8 cellular contexts compared by ENCODE assay signal in the genomic region with DNA sequence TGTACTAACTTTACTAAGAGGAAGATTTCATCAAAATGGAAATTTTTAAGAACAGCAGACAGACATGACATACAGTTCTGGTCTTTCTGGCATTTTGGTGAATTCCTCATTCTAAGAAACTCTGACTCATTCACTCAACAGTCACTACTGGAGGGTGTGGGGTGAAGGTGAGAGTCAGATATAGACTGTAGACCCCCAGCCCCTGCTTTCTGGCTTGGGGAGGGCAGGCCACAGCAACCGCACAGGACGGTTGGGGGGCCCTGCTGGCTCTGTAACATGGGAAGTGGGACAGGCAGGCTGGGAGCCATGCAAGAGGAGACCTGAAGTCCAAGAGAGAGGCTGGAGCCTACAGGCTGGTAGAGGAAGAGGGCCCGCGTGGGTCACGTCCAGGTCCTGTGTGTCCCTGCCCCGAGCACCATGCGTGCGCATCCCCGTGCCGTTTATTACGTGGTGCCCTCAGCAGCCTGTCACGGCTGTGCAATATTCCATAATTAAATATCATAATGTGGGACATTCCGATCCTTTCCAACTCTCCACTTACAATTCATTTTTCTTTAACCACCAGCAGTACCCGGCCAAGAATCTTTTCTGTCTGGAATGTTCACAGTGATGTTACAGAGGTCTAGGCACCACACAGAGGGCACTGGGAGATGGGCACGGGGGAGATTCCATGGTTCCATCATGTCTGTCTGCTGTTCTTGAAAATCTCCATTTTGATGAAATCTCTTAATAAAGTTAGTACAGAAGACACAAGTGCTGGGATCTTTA.
DNase-seq lines count a peak whose midpoint lies in the region; ATAC-seq and TF ChIP-seq lines count a peak whose summit lies in the region.

No MANE protein-coding gene starts in this region.

- peaks cover 10% of the 10 kb centered on the region for H3K9me3 Mint-ChIP-seq in activated CD4-positive, alpha-beta T cell treated with anti-CD3 and anti-CD28 coated beads for 36 hours (ENCODE audit: low read depth)
- no peaks in the 10 kb centered on the region for H3K9me3 Mint-ChIP-seq in effector memory CD8-positive, alpha-beta T cell
- peaks cover 2% of the 10 kb centered on the region for H3K9me3 Mint-ChIP-seq in stimulated activated effector memory CD8-positive, alpha-beta T cell treated with anti-CD3 and anti-CD28 coated beads, Interleukin-12 subunit alpha, Interleukin-12 subunit beta, amount 100 ng/mL, for 72 hours

- no peaks in the 10 kb centered on the region for H3K36me3 ChIP-seq in colonic mucosa

- ATAC-seq in HG02885 (IDR thresholded peaks at IDR 0.05; ENCODE audit: poor library complexity, unreplicated experiment) (peak; percentile 45), GM19328 (IDR thresholded peaks at IDR 0.05; ENCODE audit: unreplicated experiment) (no peak), GM21390 (IDR thresholded peaks at IDR 0.05; ENCODE audit: unreplicated experiment) (no peak)
- ATAC-seq in activated CD4-positive, alpha-beta T cell treated with anti-CD3 and anti-CD28 coated beads for 36 hours, result peak; percentile 65
- peak; percentile 54 for ATAC-seq in effector memory CD8-positive, alpha-beta T cell (replicated peaks)
- ATAC-seq in stimulated activated effector memory CD8-positive, alpha-beta T cell treated with anti-CD3 and anti-CD28 coated beads, Interleukin-12 subunit alpha, Interleukin-12 subunit beta, amount 100 ng/mL, for 72 hours, result peak; percentile 78

- peaks cover 4% of the 10 kb centered on the region for H3K4me1 ChIP-seq in colonic mucosa

- CTCF ChIA-PET in activated CD4-positive, alpha-beta T cell treated with anti-CD3 and anti-CD28 coated beads for 36 hours (lab: Charles Lee), result interaction anchor here (0.5 to 1.4 kb wide), 3 partner anchors 12 to 1347 kb away, joined by 3 to 6 read pairs (median 4); no protein-coding TSS in a partner anchor

- intact Hi-C loops in activated CD4-positive, alpha-beta T cell treated with anti-CD3 and anti-CD28 coated beads for 36 hours (cut with DNase I, micrococcal nuclease), result loop anchor here (1.0 to 10.0 kb wide), 11 partner anchors 42 to 2000 kb away; a partner anchor contains a TSS
- intact Hi-C loops in colonic mucosa (cut with DNase I), result loop anchor here (10.0 kb wide), 1 partner anchor 62 kb away; no protein-coding TSS in a partner anchor

- DNase-seq in activated CD4-positive, alpha-beta T cell treated with anti-CD3 and anti-CD28 coated beads for 36 hours, result peak; percentile 84
- DNase-seq in effector memory CD8-positive, alpha-beta T cell, result peak in 2 of 3 experiments; percentile 34 to 41
- peak; percentile 69 to 92 for DNase-seq in stimulated activated effector memory CD8-positive, alpha-beta T cell treated with anti-CD3 and anti-CD28 coated beads, Interleukin-12 subunit alpha, Interleukin-12 subunit beta, amount 100 ng/mL, for 72 hours (ENCODE audit: low spot score in 2 of 2)
- DNase-seq in ecto neural progenitor cell (ENCODE audit: low spot score) (no peak), colonic mucosa (no peak)

- H3K27ac Mint-ChIP-seq in activated CD4-positive, alpha-beta T cell treated with anti-CD3 and anti-CD28 coated beads for 36 hours, result peak overlapping the region; percentile 88
- peak overlapping the region; percentile 91 to 94 for H3K27ac Mint-ChIP-seq in effector memory CD8-positive, alpha-beta T cell
- peak overlapping the region; percentile 99 for H3K27ac Mint-ChIP-seq in stimulated activated effector memory CD8-positive, alpha-beta T cell treated with anti-CD3 and anti-CD28 coated beads, Interleukin-12 subunit alpha, Interleukin-12 subunit beta, amount 100 ng/mL, for 72 hours

- H3K27me3 Mint-ChIP-seq in activated CD4-positive, alpha-beta T cell treated with anti-CD3 and anti-CD28 coated beads for 36 hours, result no peaks in the 10 kb centered on the region
- no peaks in the 10 kb centered on the region for H3K27me3 Mint-ChIP-seq in effector memory CD8-positive, alpha-beta T cell

- H3K9me3 ChIP-seq in colonic mucosa, result no peaks in the 10 kb centered on the region

- H3K4me1 Mint-ChIP-seq in activated CD4-positive, alpha-beta T cell treated with anti-CD3 and anti-CD28 coated beads for 36 hours, result peaks cover 99% of the 10 kb centered on the region
- peaks cover 90 to 98% of the 10 kb centered on the region in 2 donors for H3K4me1 Mint-ChIP-seq in effector memory CD8-positive, alpha-beta T cell (ENCODE audit: low read depth in 2 of 2)
- peaks cover 100% of the 10 kb centered on the region for H3K4me1 Mint-ChIP-seq in stimulated activated effector memory CD8-positive, alpha-beta T cell treated with anti-CD3 and anti-CD28 coated beads, Interleukin-12 subunit alpha, Interleukin-12 subunit beta, amount 100 ng/mL, for 72 hours

- H3K36me3 Mint-ChIP-seq in activated CD4-positive, alpha-beta T cell treated with anti-CD3 and anti-CD28 coated beads for 36 hours (ENCODE audit: low read depth), result peaks cover 72% of the 10 kb centered on the region
- H3K36me3 Mint-ChIP-seq in effector memory CD8-positive, alpha-beta T cell (ENCODE audit: insufficient read depth), result peaks cover 36% of the 10 kb centered on the region
- H3K36me3 Mint-ChIP-seq in stimulated activated effector memory CD8-positive, alpha-beta T cell treated with anti-CD3 and anti-CD28 coated beads, Interleukin-12 subunit alpha, Interleukin-12 subunit beta, amount 100 ng/mL, for 72 hours, result peaks cover 93% of the 10 kb centered on the region

- no peak overlapping the region for H3K4me3 ChIP-seq in colonic mucosa

- H3K27ac ChIP-seq in colonic mucosa, result no peak overlapping the region

- H3K9ac ChIP-seq in colonic mucosa (ENCODE audit: low read depth in 2 of 2, low read length in 2 of 2), result peak overlapping the region in 1 of 2 donors; percentile 4

- TF ChIP-seq CTCF in colonic mucosa (IDR thresholded peaks at IDR 0.05), result no peak

- H3K27me3 ChIP-seq in colonic mucosa, result no peaks in the 10 kb centered on the region

- peak overlapping the region; percentile 30 for H3K4me3 Mint-ChIP-seq in activated CD4-positive, alpha-beta T cell treated with anti-CD3 and anti-CD28 coated beads for 36 hours
- H3K4me3 Mint-ChIP-seq in effector memory CD8-positive, alpha-beta T cell, result peak overlapping the region; percentile 70 to 85
- H3K4me3 Mint-ChIP-seq in stimulated activated effector memory CD8-positive, alpha-beta T cell treated with anti-CD3 and anti-CD28 coated beads, Interleukin-12 subunit alpha, Interleukin-12 subunit beta, amount 100 ng/mL, for 72 hours, result peak overlapping the region; percentile 71

- POLR2A ChIA-PET in activated CD4-positive, alpha-beta T cell treated with anti-CD3 and anti-CD28 coated beads for 36 hours (lab: Charles Lee), result interaction anchor here (0.6 to 1.4 kb wide), 4 partner anchors 12 to 109 kb away, joined by 3 to 4 read pairs (median 3); no protein-coding TSS in a partner anchor

Comparison
In these comparisons a context has a peak if more than half of its experiments do, and no peak if none do; other contexts are left out.
1. ATAC-seq: peak in HG02885 (single experiment), activated CD4-positive, alpha-beta T cell treated with anti-CD3 and anti-CD28 coated beads for 36 hours (single experiment), effector memory CD8-positive, alpha-beta T cell (single experiment) and stimulated activated effector memory CD8-positive, alpha-beta T cell treated with anti-CD3 and anti-CD28 coated beads, Interleukin-12 subunit alpha, Interleukin-12 subunit beta, amount 100 ng/mL, for 72 hours (single experiment); none in GM19328 (single experiment) and GM21390 (single experiment).
2. DNase-seq: peak in activated CD4-positive, alpha-beta T cell treated with anti-CD3 and anti-CD28 coated beads for 36 hours (single experiment), effector memory CD8-positive, alpha-beta T cell (2 of 3) and stimulated activated effector memory CD8-positive, alpha-beta T cell treated with anti-CD3 and anti-CD28 coated beads, Interleukin-12 subunit alpha, Interleukin-12 subunit beta, amount 100 ng/mL, for 72 hours (2 of 2); none in ecto neural progenitor cell (single experiment) and colonic mucosa (single experiment).
3. Peak in every context shown above with its lines, with median percentiles within 50 percentile points of each other: H3K27ac Mint-ChIP-seq and H3K4me3 Mint-ChIP-seq.